In genomic region chr18:44909191-44909719, GRCh38 we compare ENCODE assay signal across 8 cellular contexts.
DNase-seq lines count a peak whose midpoint lies in the region; ATAC-seq lines count a peak whose summit lies in the region.
"Had no signal": no experiment of that assay in that cellular context is flagged by ENCODE, and none has a peak within 500 bp of the region (broad histone marks: within the 10 kb centered on the region; RNA-seq: fewer than 3 reads in every experiment).

No MANE protein-coding gene starts in this region.

- peaks cover 41% of the 10 kb centered on the region for H3K4me1 Mint-ChIP-seq in memory B cell
- H3K4me1 Mint-ChIP-seq: H9 had no signal

- no peaks in the 10 kb centered on the region for H3K9me3 Mint-ChIP-seq in memory B cell
- H3K9me3 Mint-ChIP-seq: H9 had no signal

- no peaks in the 10 kb centered on the region for H3K27me3 Mint-ChIP-seq in memory B cell

- peak overlapping the region; percentile 72 for H3K27ac Mint-ChIP-seq in memory B cell
- H3K27ac Mint-ChIP-seq: H9 had no signal

- DNase-seq in memory B cell (ENCODE audit: low spot score in 2 of 2) (no peak), foreskin melanocyte (no peak), LoVo (ENCODE audit: low spot score) (no peak), NCI-H510A treated with DMSO at 0.1 percent for 48 hours (lab: John Stamatoyannopoulos, UW) (no peak)
- DNase-seq: H9 had no signal

- peak; percentile 74 for ATAC-seq in GM18873 (IDR thresholded peaks at IDR 0.05; ENCODE audit: low FRiP score, unreplicated experiment)
- ATAC-seq in GM21717 (IDR thresholded peaks at IDR 0.05; ENCODE audit: unreplicated experiment) = peak; percentile 90
- ATAC-seq in HG03521 (IDR thresholded peaks at IDR 0.05; ENCODE audit: unreplicated experiment) = peak; percentile 70
- peak; percentile 55 for ATAC-seq in memory B cell (ENCODE audit: low read depth)

- H3K36me3 Mint-ChIP-seq in memory B cell = peaks cover 15% of the 10 kb centered on the region

- peak overlapping the region; percentile 14 for H3K4me3 Mint-ChIP-seq in memory B cell
- H3K4me3 Mint-ChIP-seq: H9 had no signal
